In genomic region chr19:48368942-48369341, GRCh38 we compare ENCODE assay signal across 25 cellular contexts. TPM values are rescaled to one million over a fixed set of nuclear protein-coding genes. Genes with fewer than 3 reads are reported as not detected.
A peak's percentile ranks its signal among the peaks of the same experiment; 100 is the strongest.
DNase-seq lines count a peak whose midpoint lies in the region; ATAC-seq lines count a peak whose summit lies in the region.
"Had no signal": no experiment of that assay in that cellular context is flagged by ENCODE, and none has a peak within 500 bp of the region (broad histone marks: within the 10 kb centered on the region; RNA-seq: fewer than 3 reads in every experiment).

No MANE protein-coding gene starts in this region.

- peak overlapping the region; percentile 30 for H3K27ac Mint-ChIP-seq in stimulated activated effector memory CD8-positive, alpha-beta T cell treated with anti-CD3 and anti-CD28 coated beads, Interleukin-12 subunit alpha, Interleukin-12 subunit beta, amount 100 ng/mL, for 72 hours
- H3K27ac Mint-ChIP-seq in activated CD4-positive, alpha-beta T cell treated with anti-CD3 and anti-CD28 coated beads, Interleukin-2, amount 10 ng/mL, durations not matched to agents 7 days and 5 days, result no peak overlapping the region
- H3K27ac Mint-ChIP-seq: activated CD4-positive, alpha-beta T cell treated with anti-CD3 and anti-CD28 coated beads, Interleukin-2, amount 10 ng/mL, durations not matched to agents 24 days and 14 days; activated naive CD8-positive, alpha-beta T cell treated with anti-CD3 and anti-CD28 coated beads, Interleukin-2, amount 50 U/mL, for 24 hours; GM23338; stimulated activated naive CD8-positive, alpha-beta T cell treated with anti-CD3 and anti-CD28 coated beads, Interleukin-15, Interleukin-2, amounts not matched to agents 100 ng/mL and 50 ng/mL, for 24 hours; type B pancreatic cell had no signal

- intact Hi-C loops in left colon (cut with DNase I, micrococcal nuclease), result no loop called here

- H3K36me3 Mint-ChIP-seq in stimulated activated effector memory CD8-positive, alpha-beta T cell treated with anti-CD3 and anti-CD28 coated beads, Interleukin-12 subunit alpha, Interleukin-12 subunit beta, amount 100 ng/mL, for 72 hours, result peaks cover 7% of the 10 kb centered on the region
- no peaks in the 10 kb centered on the region for H3K36me3 Mint-ChIP-seq in activated CD4-positive, alpha-beta T cell treated with anti-CD3 and anti-CD28 coated beads, Interleukin-2, amount 10 ng/mL, durations not matched to agents 7 days and 5 days (ENCODE audit: low read depth)
- H3K36me3 Mint-ChIP-seq: type B pancreatic cell had no signal

- H3K4me3 Mint-ChIP-seq in stimulated activated effector memory CD8-positive, alpha-beta T cell treated with anti-CD3 and anti-CD28 coated beads, Interleukin-12 subunit alpha, Interleukin-12 subunit beta, amount 100 ng/mL, for 72 hours, result no peak overlapping the region
- no peak overlapping the region for H3K4me3 Mint-ChIP-seq in activated CD4-positive, alpha-beta T cell treated with anti-CD3 and anti-CD28 coated beads, Interleukin-2, amount 10 ng/mL, durations not matched to agents 7 days and 5 days
- H3K4me3 Mint-ChIP-seq: activated CD4-positive, alpha-beta T cell treated with anti-CD3 and anti-CD28 coated beads, Interleukin-2, amount 10 ng/mL, durations not matched to agents 24 days and 14 days; activated naive CD8-positive, alpha-beta T cell treated with anti-CD3 and anti-CD28 coated beads, Interleukin-2, amount 50 U/mL, for 24 hours; GM23338; stimulated activated naive CD8-positive, alpha-beta T cell treated with anti-CD3 and anti-CD28 coated beads, Interleukin-15, Interleukin-2, amounts not matched to agents 100 ng/mL and 50 ng/mL, for 24 hours; type B pancreatic cell had no signal

- DNase-seq in NCI-H1417 (lab: John Stamatoyannopoulos, UW), result peak; percentile 50 to 80 (median 72)
- DNase-seq in NCI-H1417 treated with DMSO at 0.1 percent for 48 hours (lab: John Stamatoyannopoulos, UW), result no peak
- DNase-seq in NCI-H524 (lab: John Stamatoyannopoulos, UW), result peak; percentile 99
- peak; percentile 84 to 88 for DNase-seq in left colon
- no peak for DNase-seq in stimulated activated effector memory CD8-positive, alpha-beta T cell treated with anti-CD3 and anti-CD28 coated beads, Interleukin-12 subunit alpha, Interleukin-12 subunit beta, amount 100 ng/mL, for 72 hours (ENCODE audit: low spot score in 2 of 2)
- no peak for DNase-seq in NOMO-1 treated with dmso at 0.1 percent for 144 hours (lab: John Stamatoyannopoulos, UW; ENCODE audit: unreplicated experiment)
- DNase-seq in activated CD4-positive, alpha-beta T cell treated with anti-CD3 and anti-CD28 coated beads, Interleukin-2, amount 10 ng/mL, durations not matched to agents 7 days and 5 days, result no peak
- DNase-seq: activated CD4-positive, alpha-beta T cell treated with anti-CD3 and anti-CD28 coated beads, Interleukin-2, amount 10 ng/mL, durations not matched to agents 24 days and 14 days; activated CD8-positive, alpha-beta memory T cell treated with anti-CD3 and anti-CD28 coated beads, Interleukin-2, amount 50 U/mL, for 4 hours; activated naive CD8-positive, alpha-beta T cell treated with anti-CD3 and anti-CD28 coated beads, Interleukin-2, amount 50 U/mL, for 24 hours; COR-L47; effector CD8-positive, alpha-beta T cell; kidney glomerular epithelial cell; mesendoderm; NCI-H2081 had no signal

- CTCF ChIA-PET in activated CD4-positive, alpha-beta T cell treated with anti-CD3 and anti-CD28 coated beads, Interleukin-2, amount 10 ng/mL, durations not matched to agents 7 days and 5 days (lab: Charles Lee), result no interaction called here

- H3K9me3 Mint-ChIP-seq in stimulated activated effector memory CD8-positive, alpha-beta T cell treated with anti-CD3 and anti-CD28 coated beads, Interleukin-12 subunit alpha, Interleukin-12 subunit beta, amount 100 ng/mL, for 72 hours, result no peaks in the 10 kb centered on the region
- no peaks in the 10 kb centered on the region for H3K9me3 Mint-ChIP-seq in activated CD4-positive, alpha-beta T cell treated with anti-CD3 and anti-CD28 coated beads, Interleukin-2, amount 10 ng/mL, durations not matched to agents 7 days and 5 days
- H3K9me3 Mint-ChIP-seq: activated naive CD8-positive, alpha-beta T cell treated with anti-CD3 and anti-CD28 coated beads, Interleukin-2, amount 50 U/mL, for 24 hours; GM23338; stimulated activated naive CD8-positive, alpha-beta T cell treated with anti-CD3 and anti-CD28 coated beads, Interleukin-15, Interleukin-2, amounts not matched to agents 100 ng/mL and 50 ng/mL, for 24 hours; type B pancreatic cell had no signal

- peaks cover 14% of the 10 kb centered on the region for H3K4me1 Mint-ChIP-seq in stimulated activated effector memory CD8-positive, alpha-beta T cell treated with anti-CD3 and anti-CD28 coated beads, Interleukin-12 subunit alpha, Interleukin-12 subunit beta, amount 100 ng/mL, for 72 hours
- peaks cover 7% of the 10 kb centered on the region for H3K4me1 Mint-ChIP-seq in activated CD4-positive, alpha-beta T cell treated with anti-CD3 and anti-CD28 coated beads, Interleukin-2, amount 10 ng/mL, durations not matched to agents 7 days and 5 days

- H3K27me3 Mint-ChIP-seq in activated CD4-positive, alpha-beta T cell treated with anti-CD3 and anti-CD28 coated beads, Interleukin-2, amount 10 ng/mL, durations not matched to agents 7 days and 5 days, result no peaks in the 10 kb centered on the region
- H3K27me3 Mint-ChIP-seq: progenitor cell of endocrine pancreas, type B pancreatic cell had no signal

- peak; percentile 70 for ATAC-seq in left colon
- no peak for ATAC-seq in stimulated activated effector memory CD8-positive, alpha-beta T cell treated with anti-CD3 and anti-CD28 coated beads, Interleukin-12 subunit alpha, Interleukin-12 subunit beta, amount 100 ng/mL, for 72 hours
- no peak for ATAC-seq in HG03135 (IDR thresholded peaks at IDR 0.05; ENCODE audit: unreplicated experiment)
- ATAC-seq: activated naive CD8-positive, alpha-beta T cell treated with anti-CD3 and anti-CD28 coated beads, Interleukin-2, amount 50 U/mL, for 24 hours; body of pancreas; esophagus mucosa; GM23338 had no signal

- POLR2A ChIA-PET in activated CD4-positive, alpha-beta T cell treated with anti-CD3 and anti-CD28 coated beads, Interleukin-2, amount 10 ng/mL, durations not matched to agents 7 days and 5 days (lab: Charles Lee), result no interaction called here

RNA-seq across cellular contexts. Expression of gene SYNGR4, which starts 4.8 kb away (rescaled TPM):
- total RNA-seq in left colon, result not detected
- not detected for total RNA-seq in activated CD4-positive, alpha-beta T cell treated with anti-CD3 and anti-CD28 coated beads, Interleukin-2, amount 10 ng/mL, durations not matched to agents 7 days and 5 days
- total RNA-seq: activated CD4-positive, alpha-beta T cell treated with anti-CD3 and anti-CD28 coated beads, Interleukin-2, amount 10 ng/mL, durations not matched to agents 24 days and 14 days; chondrocyte; Daoy; esophagus mucosa; GM23338; progenitor cell of endocrine pancreas; skeletal muscle tissue had no signal

RNA-seq across cellular contexts. Expression of gene TMEM143, which starts 5.2 kb away (rescaled TPM):
- 10 to 100 TPM; 12.5 to 18.4 TPM for total RNA-seq in left colon
- total RNA-seq in activated CD4-positive, alpha-beta T cell treated with anti-CD3 and anti-CD28 coated beads, Interleukin-2, amount 10 ng/mL, durations not matched to agents 7 days and 5 days, result 10 to 100 TPM; 19.0 to 21.7 TPM

RNA-seq across cellular contexts. Expression of gene KDELR1, which starts 22.4 kb away (rescaled TPM):
- total RNA-seq in left colon, result 100 to 1,000 TPM; 226 to 236 TPM
- 10 to 100 TPM; 69.6 to 81.6 TPM for total RNA-seq in activated CD4-positive, alpha-beta T cell treated with anti-CD3 and anti-CD28 coated beads, Interleukin-2, amount 10 ng/mL, durations not matched to agents 7 days and 5 days

RNA-seq across cellular contexts. Expression of gene GRIN2D, which starts 24.5 kb away (rescaled TPM):
- total RNA-seq in left colon, result under 1 TPM; 0.37 to 0.61 TPM
- total RNA-seq in activated CD4-positive, alpha-beta T cell treated with anti-CD3 and anti-CD28 coated beads, Interleukin-2, amount 10 ng/mL, durations not matched to agents 7 days and 5 days, result under 1 TPM; 0.04 to 0.20 TPM
- total RNA-seq: Daoy had no signal

RNA-seq across cellular contexts. Expression of gene EMP3, which starts 43.6 kb away (rescaled TPM):
- total RNA-seq in left colon, result 10 to 100 TPM in 1 of 2 donors, 1 to 10 TPM in 1; 8.4 to 33.4 TPM
- total RNA-seq in activated CD4-positive, alpha-beta T cell treated with anti-CD3 and anti-CD28 coated beads, Interleukin-2, amount 10 ng/mL, durations not matched to agents 7 days and 5 days, result 100 to 1,000 TPM; 444 to 544 TPM

Comparison
In these comparisons a context has a peak if more than half of its experiments do, and no peak if none do; other contexts are left out.
1. DNase-seq: peak in NCI-H1417 (3 of 3), NCI-H524 (2 of 2) and left colon (2 of 2); none in NCI-H1417 treated with DMSO at 0.1 percent for 48 hours (single experiment), stimulated activated effector memory CD8-positive, alpha-beta T cell treated with anti-CD3 and anti-CD28 coated beads, Interleukin-12 subunit alpha, Interleukin-12 subunit beta, amount 100 ng/mL, for 72 hours (0 of 2), NOMO-1 treated with dmso at 0.1 percent for 144 hours (single experiment) and activated CD4-positive, alpha-beta T cell treated with anti-CD3 and anti-CD28 coated beads, Interleukin-2, amount 10 ng/mL, durations not matched to agents 7 days and 5 days (single experiment).